16 cellular contexts compared by ENCODE assay signal in genomic region chr3:121739902-121740301, GRCh38.
"Had no signal": no experiment of that assay in that cellular context is flagged by ENCODE, and none has a peak within 500 bp of the region (broad histone marks: within the 10 kb centered on the region; RNA-seq: fewer than 3 reads in every experiment).

No MANE protein-coding gene starts in this region.

- H3K27ac ChIP-seq: body of pancreas, colonic mucosa, gastroesophageal sphincter, lower lobe of right lung, neural progenitor cell, ovary, spleen, thoracic aorta had no signal

- H3K36me3 ChIP-seq: colonic mucosa, lower lobe of right lung, neural progenitor cell, ovary, thoracic aorta had no signal

- DNase-seq: activated CD4-positive, alpha-beta T cell treated with anti-CD3 and anti-CD28 coated beads, Interleukin-2, amount 50 U/mL, for 1 hour; activated CD4-positive, CD25-positive, alpha-beta regulatory T cell; activated effector memory CD4-positive, alpha-beta T cell treated with anti-CD3 and anti-CD28 coated beads, Interleukin-2, amount 50 U/mL, for 16 hours; activated T-cell treated with anti-CD3 and anti-CD28 coated beads, Interleukin-2, amount 50 U/mL, for 4 hours; amygdala; body of pancreas; caudate nucleus; colonic mucosa; left cardiac atrium; lower lobe of right lung; ovary; spleen had no signal

- H3K27me3 ChIP-seq: body of pancreas, colonic mucosa, gastroesophageal sphincter, neural progenitor cell, ovary, spleen had no signal

- H3K9ac ChIP-seq: neural progenitor cell had no signal

- H3K4me2 ChIP-seq: neural progenitor cell had no signal

- H3K9me3 ChIP-seq: body of pancreas, colonic mucosa, gastroesophageal sphincter, ovary, thoracic aorta had no signal

- H3K4me3 ChIP-seq: body of pancreas, colonic mucosa, gastroesophageal sphincter, lower lobe of right lung, neural progenitor cell, ovary, spleen, thoracic aorta had no signal

- ATAC-seq: activated T-cell treated with anti-CD3 and anti-CD28 coated beads, Interleukin-2, amount 50 U/mL, for 4 hours; body of pancreas; gastroesophageal sphincter; left cardiac atrium; lower lobe of right lung; sciatic nerve had no signal

- H2AFZ ChIP-seq: neural progenitor cell had no signal

- H3K4me1 ChIP-seq: colonic mucosa, lower lobe of right lung had no signal
